ENCODE assay signal across 27 cellular contexts in genomic region chr15:42730536-42730935, GRCh38.
"Had no signal": no experiment of that assay in that cellular context is flagged by ENCODE, and none has a peak within 500 bp of the region (broad histone marks: within the 10 kb centered on the region; RNA-seq: fewer than 3 reads in every experiment).

No MANE protein-coding gene starts in this region.

- H2AFZ ChIP-seq: parathyroid adenoma had no signal

- H3K9me3 Mint-ChIP-seq: effector memory CD8-positive, alpha-beta T cell; naive thymus-derived CD8-positive, alpha-beta T cell; stimulated activated memory B cell treated with anti-CD40 and anti-IgM and Interleukin-4, amounts not matched to agents 10 μg/mL and 1 μg/mL and 100 μg/mL, for 72 hours; type B pancreatic cell had no signal

- H3K27ac ChIP-seq: esophagus squamous epithelium, heart right ventricle, left lung, parathyroid adenoma, prostate gland, right atrium auricular region, sigmoid colon, testis, tibial artery had no signal

- H3K27me3 Mint-ChIP-seq: effector memory CD8-positive, alpha-beta T cell; naive thymus-derived CD8-positive, alpha-beta T cell; stimulated activated memory B cell treated with anti-CD40 and anti-IgM and Interleukin-4, amounts not matched to agents 10 μg/mL and 1 μg/mL and 100 μg/mL, for 72 hours; type B pancreatic cell had no signal

- H3K4me3 Mint-ChIP-seq: effector memory CD8-positive, alpha-beta T cell; naive thymus-derived CD8-positive, alpha-beta T cell; stimulated activated memory B cell treated with anti-CD40 and anti-IgM and Interleukin-4, amounts not matched to agents 10 μg/mL and 1 μg/mL and 100 μg/mL, for 72 hours; type B pancreatic cell had no signal

- H3K27me3 ChIP-seq: esophagus squamous epithelium, heart right ventricle, left lung, right atrium auricular region, sigmoid colon, testis, tibial artery had no signal

- H3K9ac ChIP-seq: parathyroid adenoma had no signal

- H3K4me1 ChIP-seq: parathyroid adenoma, prostate gland had no signal

- H3K4me3 ChIP-seq: esophagus squamous epithelium, heart right ventricle, left lung, prostate gland, right atrium auricular region, sigmoid colon, testis, tibial artery had no signal

- H3K79me2 ChIP-seq: parathyroid adenoma had no signal

- DNase-seq: cortex of kidney; effector memory CD8-positive, alpha-beta T cell; erythroblast; esophagus squamous epithelium; foreskin melanocyte; glutamatergic neuron; heart right ventricle; hippocampal formation; left cardiac atrium; mammary epithelial cell; mesendoderm; naive thymus-derived CD8-positive, alpha-beta T cell; sigmoid colon; stimulated activated CD4-positive, alpha-beta T cell treated with anti-CD3 and anti-CD28 coated beads, Interleukin-2, amount 100 ng/mL, for 24 hours; stimulated activated CD4-positive, alpha-beta T cell treated with anti-CD3 and anti-CD28 coated beads, Interleukin-4, amount 100 ng/mL, for 4 hours; stimulated activated naive CD8-positive, alpha-beta T cell treated with anti-CD3 and anti-CD28 coated beads, Interleukin-15, Interleukin-2, amounts not matched to agents 100 U/mL and 50 U/mL, for 24 hours; substantia nigra; testis; tibial artery had no signal

- H3K9me3 ChIP-seq: esophagus squamous epithelium, heart right ventricle, left lung, prostate gland, right atrium auricular region, sigmoid colon, testis, tibial artery had no signal

- FAIRE-seq: endometrium, islet of Langerhans had no signal

- H3K27ac Mint-ChIP-seq: stimulated activated memory B cell treated with anti-CD40 and anti-IgM and Interleukin-4, amounts not matched to agents 10 μg/mL and 1 μg/mL and 100 μg/mL, for 72 hours; type B pancreatic cell had no signal

- ATAC-seq: effector memory CD8-positive, alpha-beta T cell; left cardiac atrium; left lung; naive thymus-derived CD8-positive, alpha-beta T cell; stimulated activated memory B cell treated with anti-CD40 and anti-IgM and Interleukin-4, amounts not matched to agents 10 μg/mL and 1 μg/mL and 100 μg/mL, for 72 hours; stimulated activated naive CD8-positive, alpha-beta T cell treated with anti-CD3 and anti-CD28 coated beads, Interleukin-15, Interleukin-2, amounts not matched to agents 100 U/mL and 50 U/mL, for 24 hours had no signal
